18 cellular contexts compared by ENCODE assay signal in genomic region chr14:95394297-95394891, GRCh38.
"Had no signal": no experiment of that assay in that cellular context is flagged by ENCODE, and none has a peak within 500 bp of the region (broad histone marks: within the 10 kb centered on the region; RNA-seq: fewer than 3 reads in every experiment).

No MANE protein-coding gene starts in this region.

- H3K9me3 ChIP-seq: gastrocnemius medialis, left lung, lower lobe of right lung had no signal

- H3K36me3 ChIP-seq: esophagus muscularis mucosa, gastrocnemius medialis, heart right ventricle, left lung, lower lobe of right lung had no signal

- H3K4me1 ChIP-seq: gastrocnemius medialis, left lung, lower lobe of right lung had no signal

- ATAC-seq: left lung, lower lobe of right lung had no signal

- DNase-seq: dermis blood vessel endothelial cell; dorsolateral prefrontal cortex; effector CD4-positive, alpha-beta T cell; effector memory CD4-positive, alpha-beta T cell; foreskin melanocyte; gastrocnemius medialis; glutamatergic neuron; head of caudate nucleus; heart right ventricle; hippocampal formation; left cardiac atrium; left lung; left ventricle myocardium superior; lower lobe of right lung; mesendoderm; midbrain had no signal

- H3K27me3 ChIP-seq: dorsolateral prefrontal cortex, gastrocnemius medialis, heart right ventricle, left lung had no signal

- H3K27ac ChIP-seq: coronary artery, esophagus muscularis mucosa, gastrocnemius medialis, left lung, lower lobe of right lung had no signal

- H3K4me3 ChIP-seq: coronary artery, dorsolateral prefrontal cortex, esophagus muscularis mucosa, gastrocnemius medialis, heart right ventricle, left lung, lower lobe of right lung had no signal
